Comparison of ENCODE assay signal across 1 cellular context in the genomic region with DNA sequence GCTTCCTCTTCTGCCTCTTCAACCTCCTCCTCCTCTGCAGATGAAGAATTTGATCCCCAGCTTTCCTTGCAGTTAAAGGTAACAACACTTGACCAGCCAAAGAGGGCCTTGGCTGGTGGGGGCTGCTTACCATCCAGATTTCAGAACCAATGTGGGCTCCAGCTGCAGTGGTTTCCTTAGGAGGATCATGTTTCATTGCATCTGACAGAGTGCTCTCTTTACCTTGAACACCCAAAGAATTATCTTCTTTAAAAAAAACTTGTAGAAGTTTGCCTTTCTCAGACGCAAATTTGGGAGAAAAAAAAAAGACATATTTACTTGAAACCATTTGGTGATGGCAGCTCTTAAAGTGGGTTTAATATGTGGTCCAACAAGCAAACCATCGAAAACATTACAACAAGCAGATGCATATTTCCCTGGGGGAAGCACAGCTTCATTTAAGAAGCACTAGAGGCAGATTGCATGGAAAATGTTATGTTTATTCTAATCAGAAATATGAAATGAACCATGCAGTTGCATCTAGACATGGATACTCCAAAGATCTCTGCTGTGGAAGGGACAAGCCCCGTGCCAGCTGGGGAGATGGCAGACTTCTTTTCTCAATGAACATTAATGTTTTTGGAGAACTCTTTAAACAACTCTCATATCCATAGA.
TF ChIP-seq lines count a peak whose summit lies in the region.

No MANE protein-coding gene starts in this region.

TF ChIP-seq in GM23338, 12 proteins besides CTCF, POLR2A, EP300 and RAD21 (continued from another document):
- TF ChIP-seq, protein P1, sequence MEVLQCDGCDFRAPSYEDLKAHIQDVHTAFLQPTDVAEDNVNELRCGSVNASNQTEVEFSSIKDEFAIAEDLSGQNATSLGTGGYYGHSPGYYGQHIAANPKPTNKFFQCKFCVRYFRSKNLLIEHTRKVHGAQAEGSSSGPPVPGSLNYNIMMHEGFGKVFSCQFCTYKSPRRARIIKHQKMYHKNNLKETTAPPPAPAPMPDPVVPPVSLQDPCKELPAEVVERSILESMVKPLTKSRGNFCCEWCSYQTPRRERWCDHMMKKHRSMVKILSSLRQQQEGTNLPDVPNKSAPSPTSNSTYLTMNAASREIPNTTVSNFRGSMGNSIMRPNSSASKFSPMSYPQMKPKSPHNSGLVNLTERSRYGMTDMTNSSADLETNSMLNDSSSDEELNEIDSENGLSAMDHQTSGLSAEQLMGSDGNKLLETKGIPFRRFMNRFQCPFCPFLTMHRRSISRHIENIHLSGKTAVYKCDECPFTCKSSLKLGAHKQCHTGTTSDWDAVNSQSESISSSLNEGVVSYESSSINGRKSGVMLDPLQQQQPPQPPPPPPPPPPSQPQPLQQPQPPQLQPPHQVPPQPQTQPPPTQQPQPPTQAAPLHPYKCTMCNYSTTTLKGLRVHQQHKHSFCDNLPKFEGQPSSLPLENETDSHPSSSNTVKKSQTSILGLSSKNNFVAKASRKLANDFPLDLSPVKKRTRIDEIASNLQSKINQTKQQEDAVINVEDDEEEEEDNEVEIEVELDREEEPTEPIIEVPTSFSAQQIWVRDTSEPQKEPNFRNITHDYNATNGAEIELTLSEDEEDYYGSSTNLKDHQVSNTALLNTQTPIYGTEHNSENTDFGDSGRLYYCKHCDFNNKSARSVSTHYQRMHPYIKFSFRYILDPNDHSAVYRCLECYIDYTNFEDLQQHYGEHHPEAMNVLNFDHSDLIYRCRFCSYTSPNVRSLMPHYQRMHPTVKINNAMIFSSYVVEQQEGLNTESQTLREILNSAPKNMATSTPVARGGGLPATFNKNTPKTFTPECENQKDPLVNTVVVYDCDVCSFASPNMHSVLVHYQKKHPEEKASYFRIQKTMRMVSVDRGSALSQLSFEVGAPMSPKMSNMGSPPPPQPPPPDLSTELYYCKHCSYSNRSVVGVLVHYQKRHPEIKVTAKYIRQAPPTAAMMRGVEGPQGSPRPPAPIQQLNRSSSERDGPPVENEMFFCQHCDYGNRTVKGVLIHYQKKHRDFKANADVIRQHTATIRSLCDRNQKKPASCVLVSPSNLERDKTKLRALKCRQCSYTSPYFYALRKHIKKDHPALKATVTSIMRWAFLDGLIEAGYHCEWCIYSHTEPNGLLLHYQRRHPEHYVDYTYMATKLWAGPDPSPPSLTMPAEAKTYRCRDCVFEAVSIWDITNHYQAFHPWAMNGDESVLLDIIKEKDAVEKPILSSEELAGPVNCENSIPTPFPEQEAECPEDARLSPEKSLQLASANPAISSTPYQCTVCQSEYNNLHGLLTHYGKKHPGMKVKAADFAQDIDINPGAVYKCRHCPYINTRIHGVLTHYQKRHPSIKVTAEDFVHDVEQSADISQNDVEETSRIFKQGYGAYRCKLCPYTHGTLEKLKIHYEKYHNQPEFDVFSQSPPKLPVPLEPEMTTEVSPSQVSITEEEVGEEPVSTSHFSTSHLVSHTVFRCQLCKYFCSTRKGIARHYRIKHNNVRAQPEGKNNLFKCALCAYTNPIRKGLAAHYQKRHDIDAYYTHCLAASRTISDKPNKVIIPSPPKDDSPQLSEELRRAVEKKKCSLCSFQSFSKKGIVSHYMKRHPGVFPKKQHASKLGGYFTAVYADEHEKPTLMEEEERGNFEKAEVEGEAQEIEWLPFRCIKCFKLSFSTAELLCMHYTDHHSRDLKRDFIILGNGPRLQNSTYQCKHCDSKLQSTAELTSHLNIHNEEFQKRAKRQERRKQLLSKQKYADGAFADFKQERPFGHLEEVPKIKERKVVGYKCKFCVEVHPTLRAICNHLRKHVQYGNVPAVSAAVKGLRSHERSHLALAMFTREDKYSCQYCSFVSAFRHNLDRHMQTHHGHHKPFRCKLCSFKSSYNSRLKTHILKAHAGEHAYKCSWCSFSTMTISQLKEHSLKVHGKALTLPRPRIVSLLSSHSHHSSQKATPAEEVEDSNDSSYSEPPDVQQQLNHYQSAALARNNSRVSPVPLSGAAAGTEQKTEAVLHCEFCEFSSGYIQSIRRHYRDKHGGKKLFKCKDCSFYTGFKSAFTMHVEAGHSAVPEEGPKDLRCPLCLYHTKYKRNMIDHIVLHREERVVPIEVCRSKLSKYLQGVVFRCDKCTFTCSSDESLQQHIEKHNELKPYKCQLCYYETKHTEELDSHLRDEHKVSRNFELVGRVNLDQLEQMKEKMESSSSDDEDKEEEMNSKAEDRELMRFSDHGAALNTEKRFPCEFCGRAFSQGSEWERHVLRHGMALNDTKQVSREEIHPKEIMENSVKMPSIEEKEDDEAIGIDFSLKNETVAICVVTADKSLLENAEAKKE (CRISPR knock-in tag; IDR thresholded peaks at IDR 0.05) = no peak
- TF ChIP-seq, protein P2, sequence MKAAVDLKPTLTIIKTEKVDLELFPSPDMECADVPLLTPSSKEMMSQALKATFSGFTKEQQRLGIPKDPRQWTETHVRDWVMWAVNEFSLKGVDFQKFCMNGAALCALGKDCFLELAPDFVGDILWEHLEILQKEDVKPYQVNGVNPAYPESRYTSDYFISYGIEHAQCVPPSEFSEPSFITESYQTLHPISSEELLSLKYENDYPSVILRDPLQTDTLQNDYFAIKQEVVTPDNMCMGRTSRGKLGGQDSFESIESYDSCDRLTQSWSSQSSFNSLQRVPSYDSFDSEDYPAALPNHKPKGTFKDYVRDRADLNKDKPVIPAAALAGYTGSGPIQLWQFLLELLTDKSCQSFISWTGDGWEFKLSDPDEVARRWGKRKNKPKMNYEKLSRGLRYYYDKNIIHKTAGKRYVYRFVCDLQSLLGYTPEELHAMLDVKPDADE (IDR thresholded peaks at IDR 0.05) = no peak
